15 cellular contexts compared by ENCODE assay signal in the genomic region with DNA sequence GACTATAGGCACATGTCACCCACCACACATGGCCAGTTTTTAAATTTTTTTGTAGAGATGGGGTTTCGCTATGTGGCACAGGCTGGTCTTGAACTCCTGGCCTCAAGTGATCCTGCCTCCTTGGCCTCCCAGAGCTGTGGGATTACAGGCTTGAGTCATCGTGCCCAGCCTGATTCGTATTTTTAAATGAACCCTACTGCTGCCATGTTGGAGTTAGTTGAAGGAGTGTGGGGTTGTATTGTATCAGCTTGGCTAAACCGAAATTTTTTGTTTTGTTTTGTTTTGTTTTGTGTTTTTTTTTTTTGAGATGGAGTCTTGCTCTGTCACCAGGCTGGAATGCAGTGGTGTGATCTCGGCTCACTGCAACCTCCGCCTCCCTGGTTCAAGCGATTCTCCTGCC.
"Had no signal": no experiment of that assay in that cellular context is flagged by ENCODE, and none has a peak within 500 bp of the region (broad histone marks: within the 10 kb centered on the region; RNA-seq: fewer than 3 reads in every experiment).

No MANE protein-coding gene starts in this region.

- H3K36me3 Mint-ChIP-seq: activated naive CD4-positive, alpha-beta T cell treated with anti-CD3 and anti-CD28 coated beads, Interleukin-2, amount 50 U/mL, for 24 hours had no signal

- H3K4me3 ChIP-seq: esophagus muscularis mucosa, left ventricle myocardium inferior, upper lobe of left lung had no signal

- H3K9me3 ChIP-seq: esophagus muscularis mucosa, left ventricle myocardium inferior, upper lobe of left lung had no signal

- H3K27me3 ChIP-seq: esophagus muscularis mucosa, upper lobe of left lung had no signal

- DNase-seq: activated CD4-positive, alpha-beta T cell treated with anti-CD3 and anti-CD28 coated beads, Interleukin-2, amount 50 U/mL, for 1 hour; activated CD4-positive, CD25-positive, alpha-beta regulatory T cell; activated T-cell treated with anti-CD3 and anti-CD28 coated beads, Interleukin-2, amount 50 U/mL, for 1 hour; amniotic stem cell; foreskin melanocyte; head of caudate nucleus; left ventricle myocardium inferior; mesendoderm; stimulated activated CD4-positive, alpha-beta T cell treated with anti-CD3 and anti-CD28 coated beads, Interleukin-2, amount 100 ng/mL, for 48 hours; stimulated activated naive CD4-positive, alpha-beta T cell treated with Interleukin-2 at 50 U/mL for 16 hours had no signal

- H3K4me1 ChIP-seq: esophagus muscularis mucosa, upper lobe of left lung had no signal

- H3K36me3 ChIP-seq: esophagus muscularis mucosa, left ventricle myocardium inferior, upper lobe of left lung had no signal

- H3K4me3 Mint-ChIP-seq: activated naive CD4-positive, alpha-beta T cell treated with anti-CD3 and anti-CD28 coated beads, Interleukin-2, amount 50 U/mL, for 24 hours; nephron; T-helper 1 cell treated with Interleukin-12 subunit alpha and Interleukin-12 subunit beta and Interleukin-4 antibody, amounts not matched to agents 30 μg/mL and 1 μg/mL, for 36 hours had no signal

- H3K4me1 Mint-ChIP-seq: activated naive CD4-positive, alpha-beta T cell treated with anti-CD3 and anti-CD28 coated beads, Interleukin-2, amount 50 U/mL, for 24 hours; nephron had no signal

- H3K27ac Mint-ChIP-seq: activated naive CD4-positive, alpha-beta T cell treated with anti-CD3 and anti-CD28 coated beads, Interleukin-2, amount 50 U/mL, for 24 hours; nephron; T-helper 1 cell treated with Interleukin-12 subunit alpha and Interleukin-12 subunit beta and Interleukin-4 antibody, amounts not matched to agents 30 μg/mL and 1 μg/mL, for 36 hours had no signal

- H3K9me3 Mint-ChIP-seq: activated naive CD4-positive, alpha-beta T cell treated with anti-CD3 and anti-CD28 coated beads, Interleukin-2, amount 50 U/mL, for 24 hours; nephron; T-helper 1 cell treated with Interleukin-12 subunit alpha and Interleukin-12 subunit beta and Interleukin-4 antibody, amounts not matched to agents 30 μg/mL and 1 μg/mL, for 36 hours had no signal

- H3K27ac ChIP-seq: esophagus muscularis mucosa, left ventricle myocardium inferior, upper lobe of left lung had no signal
